9 cellular contexts compared by ENCODE assay signal in genomic region chr16:19131809-19132777, GRCh38. TPM values are rescaled to one million over a fixed set of nuclear protein-coding genes. Genes with fewer than 3 reads are reported as not detected.
DNase-seq lines count a peak whose midpoint lies in the region; ATAC-seq, FAIRE-seq and TF ChIP-seq lines count a peak whose summit lies in the region.
"Had no signal": no experiment of that assay in that cellular context is flagged by ENCODE, and none has a peak within 500 bp of the region (broad histone marks: within the 10 kb centered on the region; RNA-seq: fewer than 3 reads in every experiment).

No MANE protein-coding gene starts in this region.

- TF ChIP-seq CTCF in astrocyte (IDR thresholded peaks at IDR 0.05; ENCODE audit: insufficient read depth, low read depth, low read length) (no peak), left lung (IDR thresholded peaks at IDR 0.05) (no peak)

- H3K27ac Mint-ChIP-seq in astrocyte (ENCODE audit: unreplicated experiment) = peak overlapping the region; percentile 26
- no peak overlapping the region for H3K27ac Mint-ChIP-seq in naive thymus-derived CD4-positive, alpha-beta T cell

- H3K4me1 ChIP-seq in astrocyte (ENCODE audit: insufficient read depth, low read length) = peaks cover 27% of the 10 kb centered on the region
- H3K4me1 ChIP-seq in left lung = peaks cover 30 to 78% of the 10 kb centered on the region in 2 donors
- peaks cover 13% of the 10 kb centered on the region for H3K4me1 ChIP-seq in stomach smooth muscle (ENCODE audit: control insufficient read depth, insufficient read depth, low read length)
- H3K4me1 ChIP-seq in HAP-1 = no peaks in the 10 kb centered on the region
- no peaks in the 10 kb centered on the region for H3K4me1 ChIP-seq in naive thymus-derived CD4-positive, alpha-beta T cell (ENCODE audit: control insufficient read depth in 2 of 2, insufficient read depth in 2 of 2, low read length in 2 of 2)

- in situ Hi-C loops in HAP-1 (cut with MboI; ENCODE audit: low sequenced_read_pairs) = no loop called here

- H3K79me2 ChIP-seq in astrocyte (ENCODE audit: insufficient read depth, low read length) = no peaks in the 10 kb centered on the region

- no peak overlapping the region for H3K9ac ChIP-seq in astrocyte (ENCODE audit: low read length)
- peak overlapping the region in 1 of 2 donors; percentile 13 for H3K9ac ChIP-seq in stomach smooth muscle (ENCODE audit: low read length in 2 of 2)

- POLR2A ChIA-PET in naive thymus-derived CD4-positive, alpha-beta T cell (lab: Charles Lee) = no interaction called here

- H3K27ac ChIP-seq in astrocyte (ENCODE audit: low read depth, low read length) (no peak overlapping the region), left lung (peak overlapping the region; percentile 77 to 82), stomach smooth muscle (ENCODE audit: low read length) (peak overlapping the region; percentile 41)
- H3K27ac ChIP-seq in naive thymus-derived CD4-positive, alpha-beta T cell (ENCODE audit: low read depth, low read length) = no peak overlapping the region

- CTCF ChIA-PET in naive thymus-derived CD4-positive, alpha-beta T cell (lab: Charles Lee) = no interaction called here

- FAIRE-seq in astrocyte (lab: Jason Lieb, UNC) = no peak
- FAIRE-seq: G401.6 had no signal

- H3K9me3 Mint-ChIP-seq in astrocyte (ENCODE audit: unreplicated experiment) = peaks cover 2% of the 10 kb centered on the region
- H3K9me3 Mint-ChIP-seq in naive thymus-derived CD4-positive, alpha-beta T cell = no peaks in the 10 kb centered on the region

- intact Hi-C loops in left lung (cut with DNase I) = no loop called here
- intact Hi-C loops in naive thymus-derived CD4-positive, alpha-beta T cell (cut with micrococcal nuclease) = no loop called here

- H2AFZ ChIP-seq in astrocyte (ENCODE audit: low read depth, low read length) = no peak overlapping the region

- peaks cover 30% of the 10 kb centered on the region for H3K4me1 Mint-ChIP-seq in astrocyte (ENCODE audit: low read depth, unreplicated experiment)
- peaks cover 8 to 43% (median 9%) of the 10 kb centered on the region in 7 donors for H3K4me1 Mint-ChIP-seq in naive thymus-derived CD4-positive, alpha-beta T cell

- H3K4me2 ChIP-seq in astrocyte (ENCODE audit: low read length) = no peak overlapping the region

- H3K27me3 ChIP-seq in astrocyte (ENCODE audit: insufficient read depth, low read length) (no peaks in the 10 kb centered on the region), left lung (no peaks in the 10 kb centered on the region), stomach smooth muscle (ENCODE audit: control insufficient read depth in 1 of 2, insufficient read depth in 2 of 2, low read length in 2 of 2) (no peaks in the 10 kb centered on the region), HAP-1 (ENCODE audit: low read depth) (no peaks in the 10 kb centered on the region)
- H3K27me3 ChIP-seq in naive thymus-derived CD4-positive, alpha-beta T cell (ENCODE audit: control insufficient read depth in 2 of 2, insufficient read depth in 2 of 2, low read length in 2 of 2) = no peaks in the 10 kb centered on the region

- no peak for ATAC-seq in left lung
- no peak for ATAC-seq in naive thymus-derived CD4-positive, alpha-beta T cell

- H3K4me3 ChIP-seq in astrocyte (ENCODE audit: insufficient read depth, low read depth, low read length) = no peak overlapping the region
- H3K4me3 ChIP-seq in left lung = no peak overlapping the region
- no peak overlapping the region for H3K4me3 ChIP-seq in stomach smooth muscle (ENCODE audit: low read length in 2 of 2)
- no peak overlapping the region for H3K4me3 ChIP-seq in HAP-1
- H3K4me3 ChIP-seq in naive thymus-derived CD4-positive, alpha-beta T cell (ENCODE audit: low read length) = no peak overlapping the region

- no peak overlapping the region for H3K4me3 Mint-ChIP-seq in astrocyte (ENCODE audit: unreplicated experiment)
- H3K4me3 Mint-ChIP-seq in naive thymus-derived CD4-positive, alpha-beta T cell = no peak overlapping the region

- DNase-seq in H4 (ENCODE audit: low spot score) = peak; percentile 66
- DNase-seq in astrocyte (ENCODE audit: low read depth) = no peak
- no peak for DNase-seq in left lung
- no peak for DNase-seq in HAP-1 (ENCODE audit: low spot score in 2 of 2)
- DNase-seq in naive thymus-derived CD4-positive, alpha-beta T cell = no peak
- DNase-seq in NCI-H510A treated with DMSO at 0.1 percent for 48 hours (lab: John Stamatoyannopoulos, UW) = no peak
- DNase-seq in effector CD8-positive, alpha-beta T cell (lab: John Stamatoyannopoulos, UW) = no peak

- H3K27me3 Mint-ChIP-seq in astrocyte (ENCODE audit: low read depth, unreplicated experiment) = no peaks in the 10 kb centered on the region
- peaks cover 0 to 4% (median 0%) of the 10 kb centered on the region in 5 donors for H3K27me3 Mint-ChIP-seq in naive thymus-derived CD4-positive, alpha-beta T cell

- H3K9me3 ChIP-seq in astrocyte (ENCODE audit: insufficient read depth, low read depth, low read length) = no peaks in the 10 kb centered on the region
- no peaks in the 10 kb centered on the region for H3K9me3 ChIP-seq in left lung
- H3K9me3 ChIP-seq in stomach smooth muscle (ENCODE audit: control insufficient read depth in 2 of 2, low read length in 2 of 2) = no peaks in the 10 kb centered on the region
- no peaks in the 10 kb centered on the region for H3K9me3 ChIP-seq in HAP-1
- no peaks in the 10 kb centered on the region for H3K9me3 ChIP-seq in naive thymus-derived CD4-positive, alpha-beta T cell (ENCODE audit: control insufficient read depth in 2 of 3, low read length in 3 of 3)

- H3K36me3 ChIP-seq in astrocyte (ENCODE audit: insufficient read depth, low read length) = no peaks in the 10 kb centered on the region
- H3K36me3 ChIP-seq in left lung = no peaks in the 10 kb centered on the region
- H3K36me3 ChIP-seq in stomach smooth muscle (ENCODE audit: control insufficient read depth in 2 of 2, insufficient read depth in 2 of 2, low read length in 2 of 2) = no peaks in the 10 kb centered on the region
- no peaks in the 10 kb centered on the region for H3K36me3 ChIP-seq in HAP-1 (replicated peaks)
- no peaks in the 10 kb centered on the region for H3K36me3 ChIP-seq in naive thymus-derived CD4-positive, alpha-beta T cell (ENCODE audit: control insufficient read depth in 2 of 3, insufficient read depth in 3 of 3, low read length in 3 of 3)

- no peaks in the 10 kb centered on the region for H3K36me3 Mint-ChIP-seq in astrocyte (ENCODE audit: low read depth, unreplicated experiment)
- H3K36me3 Mint-ChIP-seq in naive thymus-derived CD4-positive, alpha-beta T cell = peaks cover 0 to 5% (median 0%) of the 10 kb centered on the region in 5 donors

- H4K20me1 ChIP-seq in astrocyte (ENCODE audit: insufficient read depth, low read length) = no peaks in the 10 kb centered on the region

RNA-seq across cellular contexts. Expression of gene ITPRIPL2, which starts 18.3 kb away (rescaled TPM):
- total RNA-seq in H4 (2014; rRNA removed; shearing (Covaris generic)) = 8.2 and 8.7 TPM in 2 replicates
- 47.8 and 49.4 TPM in 2 replicates for total RNA-seq in astrocyte
- 10 to 100 TPM; 67.6 to 82.7 TPM for total RNA-seq in left lung
- total RNA-seq in naive thymus-derived CD4-positive, alpha-beta T cell = 10 to 100 TPM in 1 of 5 experiments, 1 to 10 TPM in 1, under 1 TPM in 3; 0.49 to 14.3 (median 0.64) TPM
- polyA plus RNA-seq in naive thymus-derived CD4-positive, alpha-beta T cell = not detected

RNA-seq across cellular contexts. Expression of gene SYT17, which starts 35.9 kb away (rescaled TPM):
- total RNA-seq in H4 (2014; rRNA removed; shearing (Covaris generic)) = 2.1 and 3.2 TPM in 2 replicates
- total RNA-seq in astrocyte (2.5 and 4.8 TPM in 2 replicates), left lung (10 to 100 TPM; 12.3 to 26.3 TPM)
- 1 to 10 TPM in 1 of 5 experiments, under 1 TPM in 2, not detected in 2; 0.08 to 3.6 (median 0.24) TPM for total RNA-seq in naive thymus-derived CD4-positive, alpha-beta T cell
- not detected for polyA plus RNA-seq in naive thymus-derived CD4-positive, alpha-beta T cell

Comparison
In these comparisons a context has a peak if more than half of its experiments do, and no peak if none do; other contexts are left out.
1. H3K27ac ChIP-seq: peak in left lung (2 of 2) and stomach smooth muscle (single experiment); none in astrocyte (single experiment) and naive thymus-derived CD4-positive, alpha-beta T cell (single experiment).